ENCODE assay signal across 8 cellular contexts in the genomic region with DNA sequence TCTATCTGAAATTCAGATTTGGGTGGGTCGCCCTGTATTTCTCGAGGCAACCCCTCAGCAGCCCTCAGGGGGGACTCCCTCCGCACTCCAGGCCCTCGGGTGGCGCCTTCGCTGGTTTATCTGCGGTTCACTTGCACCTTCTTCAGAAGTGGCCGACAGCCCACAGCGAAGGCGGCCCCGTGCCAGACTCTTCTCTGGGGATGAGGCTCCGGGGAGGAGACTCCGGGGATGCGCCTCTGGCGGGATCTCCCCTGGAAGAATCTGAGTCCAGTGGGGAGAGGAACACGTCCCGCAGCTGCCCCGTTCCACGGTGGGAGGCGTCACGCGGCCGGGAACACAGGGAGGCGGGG.
DNase-seq lines count a peak whose midpoint lies in the region; FAIRE-seq and TF ChIP-seq lines count a peak whose summit lies in the region.

No MANE protein-coding gene starts in this region.

- no peaks in the 10 kb centered on the region for H3K4me1 ChIP-seq in adipocyte (ENCODE audit: control insufficient read depth, insufficient read depth, low read length)
- no peaks in the 10 kb centered on the region for H3K4me1 ChIP-seq in iPS-20b (ENCODE audit: insufficient read depth, low read length)

- H3K36me3 ChIP-seq in adipocyte (ENCODE audit: control insufficient read depth, insufficient read depth, low read length, severe bottlenecking): no peaks in the 10 kb centered on the region
- H3K36me3 ChIP-seq in iPS-20b (ENCODE audit: insufficient read depth, low read depth, low read length): no peaks in the 10 kb centered on the region

- peaks cover 12% of the 10 kb centered on the region for H3K27me3 ChIP-seq in adipocyte (replicated peaks; ENCODE audit: control insufficient read depth, insufficient read depth, low read length)
- H3K27me3 ChIP-seq in iPS-20b (ENCODE audit: insufficient read depth, low read length): peaks cover 25% of the 10 kb centered on the region

- H3K27ac ChIP-seq in iPS-20b (ENCODE audit: low read length): no peak overlapping the region

- POLR2A ChIA-PET in HEK293T (lab: Yijun Ruan, JAX): interaction anchor here (0.8 to 1.0 kb wide), 4 partner anchors 9 to 1127 kb away, joined by 3 to 4 read pairs (median 4); partner anchors contain the start of gene DNAJA2

- TF ChIP-seq POLR2A in GM12892 (IDR thresholded peaks at IDR 0.05; ENCODE audit: low read depth, low read length): no peak

- peak overlapping the region; percentile 72 for H3K9ac ChIP-seq in adipocyte (ENCODE audit: low read length)
- H3K9ac ChIP-seq in iPS-20b (ENCODE audit: low read depth, low read length): peak overlapping the region; percentile 45; the same call in 1 of the 2 replicates

- FAIRE-seq in GM12892 (lab: Jason Lieb, UNC) (no peak), RCC 7860 (lab: Jason Lieb, UNC) (no peak)

- H3K4me3 ChIP-seq in adipocyte (ENCODE audit: low read length) (peak overlapping the region; percentile 77), iPS-20b (ENCODE audit: low read length) (peak overlapping the region; percentile 63; the same call in 1 of the 2 replicates)

- DNase-seq in GM12892 (ENCODE audit: insufficient read length) (peak; percentile 52), HEK293T (ENCODE audit: extremely low spot score) (peak; percentile 42), NCI-H69 (lab: John Stamatoyannopoulos, UW) (peak; percentile 40), adipocyte (ENCODE audit: low read depth) (no peak), RCC 7860 (ENCODE audit: low spot score) (no peak), NCI-H226 (no peak)
- peak; percentile 5 to 22 for DNase-seq in stimulated activated CD4-positive, alpha-beta T cell treated with anti-CD3 and anti-CD28 coated beads, Interleukin-15, amount 100 ng/mL, for 48 hours (ENCODE audit: low read depth in 2 of 2)

- CTCF ChIA-PET in HEK293T (lab: Yijun Ruan, JAX): interaction anchor here (0.9 to 1.5 kb wide), 3 partner anchors 9 to 23 kb away, joined by 3 to 9 read pairs (median 3); no protein-coding TSS in a partner anchor

- H3K9me3 ChIP-seq in adipocyte (ENCODE audit: control insufficient read depth, low read length) (no peaks in the 10 kb centered on the region), iPS-20b (ENCODE audit: insufficient read depth, low read depth, low read length) (no peaks in the 10 kb centered on the region)

TF ChIP-seq in HEK293T, 16 proteins besides CTCF, POLR2A, EP300 and RAD21:
- TF ChIP-seq NFRKB (IDR thresholded peaks at IDR 0.05) (no peak), BHLHE40 (IDR thresholded peaks at IDR 0.05; ENCODE audit: borderline replicate concordance) (no peak), ARNT (IDR thresholded peaks at IDR 0.05) (no peak), ZNF384 (IDR thresholded peaks at IDR 0.05) (no peak), L3MBTL2 (conservative IDR thresholded peaks at IDR 0.05) (no peak), FOXM1 (IDR thresholded peaks at IDR 0.05; ENCODE audit: borderline replicate concordance) (no peak), FOXA1 (IDR thresholded peaks at IDR 0.05) (no peak), CTBP1 (IDR thresholded peaks at IDR 0.05; ENCODE audit: borderline replicate concordance) (no peak), SUZ12 (IDR thresholded peaks at IDR 0.05) (no peak), LEF1 (IDR thresholded peaks at IDR 0.05; ENCODE audit: borderline replicate concordance) (no peak), TARDBP (IDR thresholded peaks at IDR 0.05) (no peak)
- TF ChIP-seq, protein P1, sequence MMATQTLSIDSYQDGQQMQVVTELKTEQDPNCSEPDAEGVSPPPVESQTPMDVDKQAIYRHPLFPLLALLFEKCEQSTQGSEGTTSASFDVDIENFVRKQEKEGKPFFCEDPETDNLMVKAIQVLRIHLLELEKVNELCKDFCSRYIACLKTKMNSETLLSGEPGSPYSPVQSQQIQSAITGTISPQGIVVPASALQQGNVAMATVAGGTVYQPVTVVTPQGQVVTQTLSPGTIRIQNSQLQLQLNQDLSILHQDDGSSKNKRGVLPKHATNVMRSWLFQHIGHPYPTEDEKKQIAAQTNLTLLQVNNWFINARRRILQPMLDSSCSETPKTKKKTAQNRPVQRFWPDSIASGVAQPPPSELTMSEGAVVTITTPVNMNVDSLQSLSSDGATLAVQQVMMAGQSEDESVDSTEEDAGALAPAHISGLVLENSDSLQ (IDR thresholded peaks at IDR 0.05): no peak

Comparison
In these comparisons a context has a peak if more than half of its experiments do, and no peak if none do; other contexts are left out.
1. DNase-seq: peak in GM12892 (single experiment), HEK293T (single experiment), NCI-H69 (single experiment) and stimulated activated CD4-positive, alpha-beta T cell treated with anti-CD3 and anti-CD28 coated beads, Interleukin-15, amount 100 ng/mL, for 48 hours (2 of 2); none in adipocyte (single experiment), RCC 7860 (single experiment) and NCI-H226 (single experiment).